Comparison of ENCODE assay signal across 13 cellular contexts in the genomic region with DNA sequence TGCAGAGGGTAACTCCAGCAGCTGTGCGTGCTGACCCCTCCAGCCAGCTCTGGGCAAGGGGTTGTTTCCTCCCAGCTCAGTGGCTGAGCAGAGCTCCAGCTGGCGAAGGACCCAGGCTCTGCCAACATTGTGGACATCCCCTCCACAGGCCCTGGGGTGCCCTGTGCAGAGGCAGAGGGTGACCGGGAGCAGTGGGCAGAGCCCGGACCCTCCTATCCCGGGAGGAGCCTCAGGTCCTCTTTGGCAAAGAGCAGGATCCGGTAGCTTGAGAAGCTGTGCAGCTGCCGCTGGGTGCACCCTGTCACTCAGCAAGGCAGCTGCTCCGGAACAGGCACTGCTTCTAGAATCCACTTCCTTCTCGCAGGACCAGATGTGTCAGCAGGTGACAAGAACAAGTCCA.
"Had no signal": no experiment of that assay in that cellular context is flagged by ENCODE, and none has a peak within 500 bp of the region (broad histone marks: within the 10 kb centered on the region; RNA-seq: fewer than 3 reads in every experiment).

No MANE protein-coding gene starts in this region.

- H3K36me3 ChIP-seq: colonic mucosa, left lung, lower lobe of right lung had no signal

- H3K4me3 ChIP-seq: colonic mucosa, left lung, lower lobe of right lung, skin epidermis had no signal

- H3K9me3 ChIP-seq: colonic mucosa had no signal

- DNase-seq: colonic mucosa; dermis blood vessel endothelial cell; erythroblast; foreskin keratinocyte; immature natural killer cell; lower lobe of right lung; midbrain; naive B cell; stimulated activated CD4-positive, alpha-beta T cell treated with anti-CD3 and anti-CD28 coated beads, Interleukin-12 subunit alpha, Interleukin-12 subunit beta, amount 100 ng/mL, for 4 hours; stimulated activated naive CD4-positive, alpha-beta T cell treated with Interleukin-2 at 50 U/mL for 16 hours; trophoblast cell had no signal

- H3K27me3 ChIP-seq: colonic mucosa, foreskin keratinocyte had no signal

- H3K27ac ChIP-seq: colonic mucosa, foreskin keratinocyte, left lung, lower lobe of right lung, skin epidermis had no signal

- H3K4me1 ChIP-seq: colonic mucosa, foreskin keratinocyte, left lung, lower lobe of right lung had no signal
